Comparison of ENCODE assay signal across 32 cellular contexts in genomic region chr14:74347096-74347794, GRCh38. TPM values are rescaled to one million over a fixed set of nuclear protein-coding genes. Genes with fewer than 3 reads are reported as not detected.
A peak's percentile ranks its signal among the peaks of the same experiment; 100 is the strongest.
DNase-seq lines count a peak whose midpoint lies in the region; ATAC-seq and TF ChIP-seq lines count a peak whose summit lies in the region.
"Had no signal": no experiment of that assay in that cellular context is flagged by ENCODE, and none has a peak within 500 bp of the region (broad histone marks: within the 10 kb centered on the region; RNA-seq: fewer than 3 reads in every experiment).

No MANE protein-coding gene starts in this region.

- no peaks in the 10 kb centered on the region for H3K27me3 Mint-ChIP-seq in WTC11 (ENCODE audit: low read depth)
- H3K27me3 Mint-ChIP-seq in stimulated activated memory B cell treated with anti-CD40 and anti-IgM and Interleukin-4, amounts not matched to agents 10 μg/mL and 1 μg/mL and 100 μg/mL, for 72 hours, result peaks cover 14% of the 10 kb centered on the region
- H3K27me3 Mint-ChIP-seq: memory B cell had no signal

- ATAC-seq in WTC11 (peak; percentile 36), HG03196 (IDR thresholded peaks at IDR 0.05; ENCODE audit: unreplicated experiment) (no peak)
- peak; percentile 8 for ATAC-seq in stimulated activated memory B cell treated with anti-CD40 and anti-IgM and Interleukin-4, amounts not matched to agents 10 μg/mL and 1 μg/mL and 100 μg/mL, for 72 hours
- ATAC-seq: gastrocnemius medialis, left lung, right cardiac atrium had no signal

- peak overlapping the region; percentile 95 for H3K9ac ChIP-seq in iPS-20b (ENCODE audit: low read depth, low read length)
- H3K9ac ChIP-seq: GM23248, parathyroid adenoma had no signal

- no peak for TF ChIP-seq CTCF in WTC11 (IDR thresholded peaks at IDR 0.05)

- H3K27me3 ChIP-seq in H7 (ENCODE audit: control insufficient read depth, insufficient read depth, low read length) (no peaks in the 10 kb centered on the region), iPS-20b (ENCODE audit: insufficient read depth, low read length) (no peaks in the 10 kb centered on the region)
- no peaks in the 10 kb centered on the region for H3K27me3 ChIP-seq in effector memory CD4-positive, alpha-beta T cell (replicated peaks; ENCODE audit: control insufficient read depth, insufficient read depth, low read length, poor library complexity, severe bottlenecking)

- H3K9me3 ChIP-seq in iPS-20b (ENCODE audit: insufficient read depth, low read depth, low read length), result no peaks in the 10 kb centered on the region
- no peaks in the 10 kb centered on the region for H3K9me3 ChIP-seq in effector memory CD4-positive, alpha-beta T cell (ENCODE audit: control insufficient read depth, low read length)
- H3K9me3 ChIP-seq: adrenal gland, gastrocnemius medialis, left lung, stomach had no signal

- H3K4me1 ChIP-seq in iPS-20b (ENCODE audit: insufficient read depth, low read length), result peaks cover 14% of the 10 kb centered on the region; the same call in 1 of the 2 replicates
- H3K4me1 ChIP-seq in effector memory CD4-positive, alpha-beta T cell (ENCODE audit: control insufficient read depth, insufficient read depth, low read length, poor library complexity, severe bottlenecking), result no peaks in the 10 kb centered on the region
- H3K4me1 ChIP-seq: adrenal gland, gastrocnemius medialis, left lung, parathyroid adenoma had no signal

- peak; percentile 77 for DNase-seq in H7
- DNase-seq in WTC11 (ENCODE audit: low spot score), result peak; percentile 49
- no peak for DNase-seq in effector memory CD4-positive, alpha-beta T cell
- DNase-seq in CD1c-positive myeloid dendritic cell (ENCODE audit: extremely low spot score), result no peak
- DNase-seq: ACHN; activated CD4-positive, alpha-beta memory T cell treated with anti-CD3 and anti-CD28 coated beads, Interleukin-2, amount 10 ng/mL, durations not matched to agents 7 days and 5 days; activated CD4-positive, alpha-beta T cell treated with anti-CD3 and anti-CD28 coated beads for 1 hour; activated naive CD4-positive, alpha-beta T cell treated with anti-CD3 and anti-CD28 coated beads for 36 hours; adrenal gland; cerebellar nuclear complex; dorsolateral prefrontal cortex; gastrocnemius medialis; GDM1; GM23248; islet precursor cell; left lung; NCI-H1930; NCI-H526; right cardiac atrium; Right ventricle myocardium superior; stimulated activated CD4-positive, alpha-beta T cell treated with anti-CD3 and anti-CD28 coated beads, Interleukin-12 subunit alpha, Interleukin-12 subunit beta, amount 100 ng/mL, for 4 hours; stimulated activated CD4-positive, alpha-beta T cell treated with anti-CD3 and anti-CD28 coated beads, Interleukin-2, amount 100 ng/mL, for 48 hours; stomach; T-helper 2 cell had no signal

- H3K36me3 ChIP-seq in H7 (replicated peaks; ENCODE audit: control insufficient read depth, insufficient read depth, low read length) (no peaks in the 10 kb centered on the region), iPS-20b (ENCODE audit: insufficient read depth, low read depth, low read length) (peaks cover 15% of the 10 kb centered on the region; the same call in 1 of the 2 replicates)
- no peaks in the 10 kb centered on the region for H3K36me3 ChIP-seq in effector memory CD4-positive, alpha-beta T cell (ENCODE audit: control insufficient read depth, insufficient read depth, low read length)
- H3K36me3 ChIP-seq: adrenal gland, gastrocnemius medialis, left lung, stomach had no signal

- H3K27ac ChIP-seq in iPS-20b (ENCODE audit: low read length), result peak overlapping the region; percentile 91
- no peak overlapping the region for H3K27ac ChIP-seq in effector memory CD4-positive, alpha-beta T cell (ENCODE audit: insufficient read depth, low read length, poor library complexity, severe bottlenecking)
- H3K27ac ChIP-seq: adrenal gland, dorsolateral prefrontal cortex, gastrocnemius medialis, GM23248, left lung, parathyroid adenoma, PC-9, stomach had no signal

- H3K4me1 Mint-ChIP-seq in WTC11, result peaks cover 36% of the 10 kb centered on the region
- no peaks in the 10 kb centered on the region for H3K4me1 Mint-ChIP-seq in stimulated activated memory B cell treated with anti-CD40 and anti-IgM and Interleukin-4, amounts not matched to agents 10 μg/mL and 1 μg/mL and 100 μg/mL, for 72 hours
- H3K4me1 Mint-ChIP-seq: activated CD4-positive, alpha-beta memory T cell treated with anti-CD3 and anti-CD28 coated beads, Interleukin-2, amount 10 ng/mL, durations not matched to agents 7 days and 5 days; B cell; memory B cell had no signal

- peak overlapping the region; percentile 95 for H3K27ac Mint-ChIP-seq in WTC11
- no peak overlapping the region for H3K27ac Mint-ChIP-seq in stimulated activated memory B cell treated with anti-CD40 and anti-IgM and Interleukin-4, amounts not matched to agents 10 μg/mL and 1 μg/mL and 100 μg/mL, for 72 hours
- H3K27ac Mint-ChIP-seq: activated CD4-positive, alpha-beta memory T cell treated with anti-CD3 and anti-CD28 coated beads, Interleukin-2, amount 10 ng/mL, durations not matched to agents 7 days and 5 days; activated naive CD4-positive, alpha-beta T cell treated with anti-CD3 and anti-CD28 coated beads for 36 hours; B cell; memory B cell had no signal

- POLR2A ChIA-PET in WTC11 (lab: Charles Lee), result interaction anchor here (0.5 to 2.3 kb wide), 9 partner anchors 9 to 153 kb away, joined by 3 to 59 read pairs (median 5); partner anchors contain the start of genes ABCD4, ISCA2 and NPC2

- H3K9me3 Mint-ChIP-seq in WTC11, result no peaks in the 10 kb centered on the region
- no peaks in the 10 kb centered on the region for H3K9me3 Mint-ChIP-seq in stimulated activated memory B cell treated with anti-CD40 and anti-IgM and Interleukin-4, amounts not matched to agents 10 μg/mL and 1 μg/mL and 100 μg/mL, for 72 hours
- H3K9me3 Mint-ChIP-seq: activated CD4-positive, alpha-beta memory T cell treated with anti-CD3 and anti-CD28 coated beads, Interleukin-2, amount 10 ng/mL, durations not matched to agents 7 days and 5 days; activated naive CD4-positive, alpha-beta T cell treated with anti-CD3 and anti-CD28 coated beads for 36 hours; memory B cell had no signal

- H3K4me3 ChIP-seq in H7 (ENCODE audit: insufficient read depth, low read depth, low read length) (peak overlapping the region; percentile 91), iPS-20b (ENCODE audit: low read length) (peak overlapping the region; percentile 89)
- H3K4me3 ChIP-seq in effector memory CD4-positive, alpha-beta T cell (ENCODE audit: insufficient read depth, low read depth, low read length, poor library complexity, severe bottlenecking), result no peak overlapping the region
- H3K4me3 ChIP-seq: adrenal gland, dorsolateral prefrontal cortex, gastrocnemius medialis, GM23248, left lung, PC-9, stomach had no signal

- CTCF ChIA-PET in WTC11 (lab: Charles Lee), result interaction anchor here (0.8 to 5.0 kb wide), 10 partner anchors 10 to 154 kb away, joined by 3 to 32 read pairs (median 8); partner anchors contain the start of genes ABCD4, ISCA2 and NPC2

- peaks cover 13% of the 10 kb centered on the region for H3K36me3 Mint-ChIP-seq in WTC11
- H3K36me3 Mint-ChIP-seq in stimulated activated memory B cell treated with anti-CD40 and anti-IgM and Interleukin-4, amounts not matched to agents 10 μg/mL and 1 μg/mL and 100 μg/mL, for 72 hours, result no peaks in the 10 kb centered on the region
- H3K36me3 Mint-ChIP-seq: memory B cell had no signal

- peak overlapping the region; percentile 93 for H3K4me3 Mint-ChIP-seq in WTC11
- no peak overlapping the region for H3K4me3 Mint-ChIP-seq in stimulated activated memory B cell treated with anti-CD40 and anti-IgM and Interleukin-4, amounts not matched to agents 10 μg/mL and 1 μg/mL and 100 μg/mL, for 72 hours
- H3K4me3 Mint-ChIP-seq: activated CD4-positive, alpha-beta memory T cell treated with anti-CD3 and anti-CD28 coated beads, Interleukin-2, amount 10 ng/mL, durations not matched to agents 7 days and 5 days; activated naive CD4-positive, alpha-beta T cell treated with anti-CD3 and anti-CD28 coated beads for 36 hours; B cell; memory B cell had no signal

TF ChIP-seq in WTC11, 78 proteins besides CTCF, POLR2A, EP300 and RAD21 (continues in another document):
- TF ChIP-seq CBFB (CRISPR knock-in tag; IDR thresholded peaks at IDR 0.05; ENCODE audit: low read depth), result 0 out of 2 replicates have a peak, but pooled peaks have one; percentile 32
- no peak for TF ChIP-seq ZNF396 (CRISPR knock-in tag; IDR thresholded peaks at IDR 0.05; ENCODE audit: borderline replicate concordance)
- TF ChIP-seq ZMAT4 (CRISPR knock-in tag; IDR thresholded peaks at IDR 0.05), result no peak
- TF ChIP-seq, protein P1, sequence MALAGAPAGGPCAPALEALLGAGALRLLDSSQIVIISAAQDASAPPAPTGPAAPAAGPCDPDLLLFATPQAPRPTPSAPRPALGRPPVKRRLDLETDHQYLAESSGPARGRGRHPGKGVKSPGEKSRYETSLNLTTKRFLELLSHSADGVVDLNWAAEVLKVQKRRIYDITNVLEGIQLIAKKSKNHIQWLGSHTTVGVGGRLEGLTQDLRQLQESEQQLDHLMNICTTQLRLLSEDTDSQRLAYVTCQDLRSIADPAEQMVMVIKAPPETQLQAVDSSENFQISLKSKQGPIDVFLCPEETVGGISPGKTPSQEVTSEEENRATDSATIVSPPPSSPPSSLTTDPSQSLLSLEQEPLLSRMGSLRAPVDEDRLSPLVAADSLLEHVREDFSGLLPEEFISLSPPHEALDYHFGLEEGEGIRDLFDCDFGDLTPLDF (CRISPR knock-in tag; IDR thresholded peaks at IDR 0.05), result 0 out of 2 replicates have a peak, but pooled peaks have one; percentile 38
- peak; percentile 67 for TF ChIP-seq ZNF423 (CRISPR knock-in tag; IDR thresholded peaks at IDR 0.05)
- TF ChIP-seq, protein P2, sequence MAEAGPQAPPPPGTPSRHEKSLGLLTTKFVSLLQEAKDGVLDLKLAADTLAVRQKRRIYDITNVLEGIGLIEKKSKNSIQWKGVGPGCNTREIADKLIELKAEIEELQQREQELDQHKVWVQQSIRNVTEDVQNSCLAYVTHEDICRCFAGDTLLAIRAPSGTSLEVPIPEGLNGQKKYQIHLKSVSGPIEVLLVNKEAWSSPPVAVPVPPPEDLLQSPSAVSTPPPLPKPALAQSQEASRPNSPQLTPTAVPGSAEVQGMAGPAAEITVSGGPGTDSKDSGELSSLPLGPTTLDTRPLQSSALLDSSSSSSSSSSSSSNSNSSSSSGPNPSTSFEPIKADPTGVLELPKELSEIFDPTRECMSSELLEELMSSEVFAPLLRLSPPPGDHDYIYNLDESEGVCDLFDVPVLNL (CRISPR knock-in tag; IDR thresholded peaks at IDR 0.05; ENCODE audit: borderline replicate concordance, low read depth), result no peak

RNA-seq across cellular contexts. Expression of gene VRTN, which starts 1.0 kb away (rescaled TPM):
- total RNA-seq in H7 (2014; rRNA removed; shearing (Covaris generic)), result 139 and 140 TPM in 2 replicates
- 106 to 130 TPM (median 128 TPM) in 3 replicates for total RNA-seq in WTC11 (2021)
- total RNA-seq: activated CD4-positive, alpha-beta memory T cell treated with anti-CD3 and anti-CD28 coated beads, Interleukin-2, amount 10 ng/mL, durations not matched to agents 7 days and 5 days; activated naive CD4-positive, alpha-beta T cell treated with anti-CD3 and anti-CD28 coated beads for 36 hours; B cell; dorsolateral prefrontal cortex; endothelial cell of umbilical vein; gastrocnemius medialis; GM23248; left lung; PC-9; right cardiac atrium; Right ventricle myocardium superior; stomach had no signal

RNA-seq across cellular contexts. Expression of gene ABCD4, which starts 44.5 kb away (rescaled TPM):
- 57.4 and 68.6 TPM in 2 replicates for total RNA-seq in H7 (2014; rRNA removed; shearing (Covaris generic))
- 84.7 to 91.2 TPM (median 90.2 TPM) in 3 replicates for total RNA-seq in WTC11 (2021)

Comparison
In these comparisons a context has a peak if more than half of its experiments do, and no peak if none do; other contexts are left out.
1. DNase-seq: peak in H7 (single experiment) and WTC11 (single experiment); none in effector memory CD4-positive, alpha-beta T cell (0 of 3) and CD1c-positive myeloid dendritic cell (single experiment).